15 cellular contexts compared by ENCODE assay signal in genomic region chr16:85579199-85579598, GRCh38. TPM values are rescaled to one million over a fixed set of nuclear protein-coding genes. Genes with fewer than 3 reads are reported as not detected.
DNase-seq lines count a peak whose midpoint lies in the region; ATAC-seq, FAIRE-seq and TF ChIP-seq lines count a peak whose summit lies in the region.
"Had no signal": no experiment of that assay in that cellular context is flagged by ENCODE, and none has a peak within 500 bp of the region (broad histone marks: within the 10 kb centered on the region; RNA-seq: fewer than 3 reads in every experiment).

No MANE protein-coding gene starts in this region.

- H2BK15ac ChIP-seq in H9 (ENCODE audit: low read depth, low read length), result no peak overlapping the region

- peaks cover 2% of the 10 kb centered on the region; the same call in 1 of the 2 replicates for H3K79me2 ChIP-seq in H9 (ENCODE audit: insufficient read depth, low read length)
- H3K79me2 ChIP-seq in K562 (ENCODE audit: control insufficient read depth, insufficient read depth, low read length), result peaks cover 100% of the 10 kb centered on the region

- H3K9me3 ChIP-seq in H9 (ENCODE audit: control insufficient read depth, low read depth, low read length) (no peaks in the 10 kb centered on the region), K562 (replicated peaks; ENCODE audit: control insufficient read depth, insufficient read depth, low read depth, low read length) (no peaks in the 10 kb centered on the region), left lung (no peaks in the 10 kb centered on the region)

- H3T11ph ChIP-seq in H9 (ENCODE audit: low read length), result no peak overlapping the region

- TF ChIP-seq CTCF in H9 (conservative IDR thresholded peaks at IDR 0.05), result no peak
- TF ChIP-seq CTCF in K562 (IDR thresholded peaks at IDR 0.05 in 2 of 3, conservative IDR thresholded peaks at IDR 0.05 in 1 of 3; ENCODE audit: insufficient read depth in 2 of 3, low read depth in 1 of 3, low read length in 3 of 3), result no peak
- no peak for TF ChIP-seq CTCF in left lung (IDR thresholded peaks at IDR 0.05)
- no peak for TF ChIP-seq CTCF in GM20000 (IDR thresholded peaks at IDR 0.05; ENCODE audit: extremely low read depth, missing control alignments)

- H2AK5ac ChIP-seq in H9 (ENCODE audit: insufficient read length, low read length), result no peak overlapping the region

- no peak overlapping the region for H3K4ac ChIP-seq in H9 (ENCODE audit: low read depth, low read length)

- POLR2A ChIA-PET in K562 (lab: Yijun Ruan, JAX), result interaction anchor here (0.8 to 3.8 kb wide), 5 partner anchors 9 to 21 kb away, joined by 3 to 28 read pairs (median 5); no protein-coding TSS in a partner anchor

- no peak for TF ChIP-seq POLR2A in K562 (conservative IDR thresholded peaks at IDR 0.05)

- no peak for TF ChIP-seq EP300 in K562 (IDR thresholded peaks at IDR 0.05; ENCODE audit: low read length)

- H2AFZ ChIP-seq in H9 (ENCODE audit: low read length) (no peak overlapping the region), K562 (ENCODE audit: low read depth, low read length) (no peak overlapping the region)

- no peak overlapping the region for H2BK20ac ChIP-seq in H9 (ENCODE audit: low read depth, low read length, poor library complexity, severe bottlenecking)

- no peak overlapping the region for H3K27ac ChIP-seq in H9 (ENCODE audit: insufficient read length, low read depth, low read length)
- peak overlapping the region; percentile 13; the same call in 1 of the 3 replicates for H3K27ac ChIP-seq in K562 (ENCODE audit: extremely low read depth, low read depth, low read length)
- H3K27ac ChIP-seq in left lung, result peak overlapping the region; percentile 8 to 20
- H3K27ac ChIP-seq: cardiac muscle cell had no signal

- peaks cover 36% of the 10 kb centered on the region for H3K9me1 ChIP-seq in K562 (ENCODE audit: control insufficient read depth, insufficient read depth, low read length)

- no peak overlapping the region for H2BK120ac ChIP-seq in H9 (ENCODE audit: low read depth, low read length, poor library complexity, severe bottlenecking)

- H3K79me1 ChIP-seq in H9 (ENCODE audit: insufficient read depth, low read depth, low read length, poor library complexity, severe bottlenecking), result no peaks in the 10 kb centered on the region

- H4K8ac ChIP-seq in H9 (replicated peaks; ENCODE audit: insufficient read length, low read depth, low read length), result no peak overlapping the region

- no peak overlapping the region for H3K9ac ChIP-seq in H9 (ENCODE audit: extremely low read depth, insufficient read length, low read length)
- H3K9ac ChIP-seq in K562 (ENCODE audit: insufficient read depth in 1 of 2, low read depth in 2 of 2, low read length in 2 of 2), result peak overlapping the region in 1 of 2 experiments; percentile 82; a peak in 2 of 4 replicates

- no peak for TF ChIP-seq RAD21 in K562 (CRISPR knock-in tag; conservative IDR thresholded peaks at IDR 0.05 in 1 of 2, IDR thresholded peaks at IDR 0.05 in 1 of 2)

- WGBS in H9 (ENCODE audit: extremely low coverage, insufficient read length, low lambda C conversion rate), result no CpG with 5 or more reads among the region's 12 CpGs
- 84% methylated on average over 12 of the region's 12 CpGs for WGBS in K562 (ENCODE audit: insufficient coverage, low coverage, missing lambda C conversion rate)

- no peak overlapping the region for H2BK5ac ChIP-seq in H9 (ENCODE audit: insufficient read length, low read length)

- no peak overlapping the region for H3K14ac ChIP-seq in H9 (ENCODE audit: insufficient read depth, low read length)

- CTCF ChIA-PET in K562 (lab: Yijun Ruan, JAX; ENCODE audit: low intra/inter-chr PET ratio), result no interaction called here

- peaks cover 5 to 6% (median 6%) of the 10 kb centered on the region in 3 experiments; a peak in 6 of 7 replicates for H3K36me3 Mint-ChIP-seq in H9 (ENCODE audit: insufficient read depth in 1 of 3, low read depth in 3 of 3)
- H3K36me3 Mint-ChIP-seq in stimulated activated naive B cell treated with anti-CD40 and anti-IgM and Interleukin-4, amounts not matched to agents 10 μg/mL and 1 μg/mL and 100 μg/mL, for 72 hours, result peaks cover 3 to 17% of the 10 kb centered on the region in 2 donors

- no TSS peak for BruUV-seq in K562 (replicated peaks; lab: Mats Ljungman, UMichigan)

- FAIRE-seq in K562 (lab: Jason Lieb, UNC), result no peak

- H3K56ac ChIP-seq in H9 (ENCODE audit: insufficient read length, low read depth, low read length), result no peak overlapping the region

- H3K36me3 ChIP-seq in K562 (ENCODE audit: control insufficient read depth, insufficient read depth, low read length), result peaks cover 95% of the 10 kb centered on the region
- no peaks in the 10 kb centered on the region for H3K36me3 ChIP-seq in left lung
- H3K36me3 ChIP-seq: cardiac muscle cell had no signal

- H3K4me1 ChIP-seq in H9 (ENCODE audit: insufficient read depth, low read length) (peaks cover 24% of the 10 kb centered on the region), K562 (replicated peaks in 1 of 2; ENCODE audit: control insufficient read depth in 2 of 2, insufficient read depth in 2 of 2, low read length in 2 of 2) (peaks cover 70 to 82% of the 10 kb centered on the region in 2 experiments), left lung (peaks cover 36 to 91% of the 10 kb centered on the region in 2 donors)

- H3K23me2 ChIP-seq in H9 (ENCODE audit: insufficient read length, low read depth, low read length, poor library complexity, severe bottlenecking), result no peaks in the 10 kb centered on the region

- peak overlapping the region; percentile 49 to 62; a peak in 4 of 5 replicates for H3K4me3 Mint-ChIP-seq in H9
- no peak overlapping the region for H3K4me3 Mint-ChIP-seq in stimulated activated naive B cell treated with anti-CD40 and anti-IgM and Interleukin-4, amounts not matched to agents 10 μg/mL and 1 μg/mL and 100 μg/mL, for 72 hours
- H3K4me3 Mint-ChIP-seq: HFFc6 had no signal

- peaks cover 35% of the 10 kb centered on the region for H3K27me3 Mint-ChIP-seq in H9 (ENCODE audit: low read depth)
- no peaks in the 10 kb centered on the region for H3K27me3 Mint-ChIP-seq in stimulated activated naive B cell treated with anti-CD40 and anti-IgM and Interleukin-4, amounts not matched to agents 10 μg/mL and 1 μg/mL and 100 μg/mL, for 72 hours

- intact Hi-C loops in K562 (cut with micrococcal nuclease), result loop anchor here (10.0 kb wide), 1 partner anchor 136 kb away; no protein-coding TSS in a partner anchor
- intact Hi-C loops in left lung (cut with DNase I), result no loop called here
- intact Hi-C loops in Right ventricle myocardium inferior (cut with DNase I), result no loop called here

- H3K4me2 ChIP-seq in H9 (ENCODE audit: insufficient read depth, insufficient read length, low read length) (peak overlapping the region; percentile 31), K562 (ENCODE audit: insufficient read depth, low read length) (no peak overlapping the region)

- no peak overlapping the region for H3K18ac ChIP-seq in H9 (ENCODE audit: insufficient read length, low read depth, low read length)

- no peak overlapping the region for H2BK12ac ChIP-seq in H9 (ENCODE audit: insufficient read length, low read depth, low read length)

- H4K20me1 ChIP-seq in H9 (ENCODE audit: control insufficient read depth, insufficient read depth, insufficient read length) (no peaks in the 10 kb centered on the region), K562 (replicated peaks; ENCODE audit: control insufficient read depth, insufficient read depth, low read length) (peaks cover 96% of the 10 kb centered on the region)

- H3K4me3 ChIP-seq in K562, result no peak overlapping the region
- H3K4me3 ChIP-seq in left lung, result no peak overlapping the region
- H3K4me3 ChIP-seq: cardiac muscle cell had no signal

- H4K5ac ChIP-seq in H9 (ENCODE audit: insufficient read length, low read depth, low read length), result no peak overlapping the region

- in situ Hi-C loops in K562 (cut with MboI), result no loop called here

- H3K23ac ChIP-seq in H9 (ENCODE audit: insufficient read length, low read depth, low read length), result no peak overlapping the region

- peak overlapping the region; percentile 19 to 93 (median 78); a peak in 6 of 7 replicates for H3K27ac Mint-ChIP-seq in H9
- peak overlapping the region; percentile 33 for H3K27ac Mint-ChIP-seq in stimulated activated naive B cell treated with anti-CD40 and anti-IgM and Interleukin-4, amounts not matched to agents 10 μg/mL and 1 μg/mL and 100 μg/mL, for 72 hours

- ATAC-seq in K562 (no peak), left lung (no peak), GM19455 (IDR thresholded peaks at IDR 0.05; ENCODE audit: unreplicated experiment) (no peak), GM18870 (IDR thresholded peaks at IDR 0.05; ENCODE audit: unreplicated experiment) (no peak), Right ventricle myocardium inferior (no peak)
- ATAC-seq in stimulated activated naive B cell treated with anti-CD40 and anti-IgM and Interleukin-4, amounts not matched to agents 10 μg/mL and 1 μg/mL and 100 μg/mL, for 72 hours (replicated peaks), result no peak
- ATAC-seq: stimulated activated naive CD8-positive, alpha-beta T cell treated with anti-CD3 and anti-CD28 coated beads, Interleukin-15, Interleukin-2, amounts not matched to agents 100 U/mL and 50 U/mL, for 24 hours had no signal

- peaks cover 0 to 2% of the 10 kb centered on the region in 2 experiments; a peak in 2 of 5 replicates for H3K9me3 Mint-ChIP-seq in H9
- no peaks in the 10 kb centered on the region for H3K9me3 Mint-ChIP-seq in stimulated activated naive B cell treated with anti-CD40 and anti-IgM and Interleukin-4, amounts not matched to agents 10 μg/mL and 1 μg/mL and 100 μg/mL, for 72 hours
- H3K9me3 Mint-ChIP-seq: HFFc6 had no signal

- H3K27me3 ChIP-seq in H9 (ENCODE audit: insufficient read depth, low read length) (no peaks in the 10 kb centered on the region; the same call in 1 of the 2 replicates), K562 (ENCODE audit: control insufficient read depth in 2 of 2, insufficient read depth in 2 of 2, low read length in 2 of 2) (no peaks in the 10 kb centered on the region), left lung (no peaks in the 10 kb centered on the region)
- H3K27me3 ChIP-seq: cardiac muscle cell had no signal

- H4K91ac ChIP-seq in H9 (ENCODE audit: insufficient read length, low read depth, low read length), result no peak overlapping the region

- peaks cover 91 to 98% of the 10 kb centered on the region in 2 experiments for H3K4me1 Mint-ChIP-seq in H9
- H3K4me1 Mint-ChIP-seq in stimulated activated naive B cell treated with anti-CD40 and anti-IgM and Interleukin-4, amounts not matched to agents 10 μg/mL and 1 μg/mL and 100 μg/mL, for 72 hours, result peaks cover 45 to 93% of the 10 kb centered on the region in 2 donors

- DNase-seq in H9 (peak; percentile 84), K562 (ENCODE audit: extremely low read depth in 1 of 4, low spot score in 3 of 4) (peak in 1 of 4 experiments; percentile 41), left lung (no peak), GM20000 (ENCODE audit: low spot score) (no peak), Right ventricle myocardium inferior (ENCODE audit: missing footprints) (no peak)
- DNase-seq in stimulated activated naive B cell treated with anti-CD40 and anti-IgM and Interleukin-4, amounts not matched to agents 10 μg/mL and 1 μg/mL and 100 μg/mL, for 72 hours, result no peak
- DNase-seq: activated CD8-positive, alpha-beta memory T cell treated with anti-CD3 and anti-CD28 coated beads, Interleukin-2, amount 50 U/mL, for 48 hours; activated naive CD4-positive, alpha-beta T cell treated with anti-CD3 and anti-CD28 coated beads, Interleukin-2, amount 50 U/mL, for 16 hours; HFFc6; NCI-H1436 treated with DMSO at 0.1 percent for 48 hours; NCI-H446 treated with DMSO at 0.1 percent for 48 hours; stimulated activated naive CD8-positive, alpha-beta T cell treated with anti-CD3 and anti-CD28 coated beads, Interleukin-15, Interleukin-2, amounts not matched to agents 100 U/mL and 50 U/mL, for 24 hours had no signal

RNA-seq across cellular contexts. Expression of gene GSE1, which starts 33.9 kb away (rescaled TPM):
- total RNA-seq in H9 (2021), result 123 and 125 TPM in 2 replicates
- total RNA-seq in K562 (2011; cell fraction: chromatin; rRNA removed; ENCODE audit: low replicate concordance), result 692 and 1,066 TPM in 2 replicates
- 409 and 435 TPM in 2 replicates for total RNA-seq in K562 (2011; cell fraction: nucleolus; rRNA removed)
- 438 and 467 TPM in 2 replicates for total RNA-seq in K562 (2011; cell fraction: nucleoplasm; rRNA removed)
- 89.1 and 104 TPM in 2 replicates for total RNA-seq in K562 (2014; rRNA removed)
- total RNA-seq in K562 (2014; rRNA removed; fragmentation: Illumina TruSeq; extraction: Trizol), result 40.9 and 41.8 TPM in 2 replicates
- 57.9 and 60.6 TPM in 2 replicates for total RNA-seq in K562 (2015; rRNA removed; fragmentation: Illumina TruSeq; extraction: Trizol)
- total RNA-seq in K562 (2021), result 208 and 244 TPM in 2 replicates
- polyA plus RNA-seq in K562 (2011; rRNA removed), result 54.2 and 64.0 TPM in 2 replicates
- polyA plus RNA-seq in K562 (2011; cell fraction: cytosol; rRNA removed), result 54.1 and 55.3 TPM in 2 replicates
- 210 and 277 TPM in 2 replicates for polyA plus RNA-seq in K562 (2011; cell fraction: nucleus; rRNA removed)
- 113 and 125 TPM in 2 replicates for polyA plus RNA-seq in K562 (2012)
- 116 and 138 TPM in 2 replicates for polyA plus RNA-seq in K562 (2014; fragmentation: Illumina TruSeq; extraction: Trizol)
- polyA plus RNA-seq in K562 (2014; fragmentation: Nextera tagmentation; extraction: Ambion mirVana), result 10 to 100 TPM; 12.2 to 15.8 TPM
- polyA plus RNA-seq in K562 (2014; rRNA removed), result 101 and 116 TPM in 2 replicates
- polyA minus RNA-seq in K562 (2011; rRNA and poly(A)+ RNA removed), result 61.1 and 68.8 TPM in 2 replicates
- 106 and 121 TPM in 2 replicates for polyA minus RNA-seq in K562 (2011; cell fraction: cytosol; rRNA and poly(A)+ RNA removed)
- 117 and 133 TPM in 2 replicates for polyA minus RNA-seq in K562 (2011; cell fraction: nucleus; rRNA and poly(A)+ RNA removed)
- total RNA-seq in left lung, result 10 to 100 TPM; 84.8 to 93.0 TPM
- total RNA-seq in Right ventricle myocardium inferior, result 28.9 TPM

Comparison
In these comparisons a context has a peak if more than half of its experiments do, and no peak if none do; other contexts are left out.
1. H3K4me3 Mint-ChIP-seq: peak in H9 (2 of 2); none in stimulated activated naive B cell treated with anti-CD40 and anti-IgM and Interleukin-4, amounts not matched to agents 10 μg/mL and 1 μg/mL and 100 μg/mL, for 72 hours (0 of 2).